Comparison of ENCODE assay signal across 18 cellular contexts in the genomic region with DNA sequence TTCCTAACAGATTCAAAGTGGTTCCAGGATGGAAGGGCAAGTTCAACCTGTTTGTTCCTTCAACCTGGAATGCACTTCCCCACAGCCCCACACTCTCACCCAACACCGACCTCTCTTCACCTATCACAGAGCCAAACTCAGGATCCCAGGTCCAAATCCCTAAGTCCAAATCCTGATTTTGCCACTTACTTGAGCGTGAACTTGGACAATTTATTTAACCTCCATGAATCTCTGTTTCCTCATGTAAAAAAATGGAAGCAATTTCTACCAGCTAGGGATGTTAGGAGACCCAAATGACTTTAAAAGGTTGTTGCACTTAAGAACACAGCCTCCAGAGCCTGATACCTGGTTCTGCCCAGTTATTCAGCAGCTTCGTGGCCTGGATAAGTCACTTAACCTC. TPM values are rescaled to one million over a fixed set of nuclear protein-coding genes. Genes with fewer than 3 reads are reported as not detected.
"Had no signal": no experiment of that assay in that cellular context is flagged by ENCODE, and none has a peak within 500 bp of the region (broad histone marks: within the 10 kb centered on the region; RNA-seq: fewer than 3 reads in every experiment).

No MANE protein-coding gene starts in this region.

- H3K4me1 ChIP-seq: gastroesophageal sphincter, psoas muscle had no signal

- H3K27ac ChIP-seq: brain microvascular endothelial cell, suprapubic skin had no signal

- H3K4me3 ChIP-seq: gastroesophageal sphincter, psoas muscle, suprapubic skin had no signal

- H3K36me3 ChIP-seq: brain microvascular endothelial cell, gastroesophageal sphincter, suprapubic skin had no signal

- H3K27me3 ChIP-seq: brain microvascular endothelial cell, suprapubic skin had no signal

- DNase-seq: activated CD4-positive, alpha-beta T cell treated with anti-CD3 and anti-CD28 coated beads, Interleukin-2, amount 10 ng/mL, durations not matched to agents 24 days and 14 days; activated CD4-positive, CD25-positive, alpha-beta regulatory T cell; activated naive CD8-positive, alpha-beta T cell treated with anti-CD3 and anti-CD28 coated beads, Interleukin-2, amount 10 ng/mL, durations not matched to agents 7 days and 5 days; brain microvascular endothelial cell; cortex of kidney; effector memory CD8-positive, alpha-beta T cell; kidney; left ventricle myocardium superior; mesendoderm; psoas muscle; stimulated activated naive CD8-positive, alpha-beta T cell treated with anti-CD3 and anti-CD28 coated beads, Interleukin-15, Interleukin-2, amounts not matched to agents 100 U/mL and 50 U/mL, for 24 hours; T-helper 17 cell had no signal

- ATAC-seq: effector memory CD8-positive, alpha-beta T cell; gastroesophageal sphincter; left ventricle myocardium superior; psoas muscle; sciatic nerve; stimulated activated naive CD8-positive, alpha-beta T cell treated with anti-CD3 and anti-CD28 coated beads, Interleukin-15, Interleukin-2, amounts not matched to agents 100 U/mL and 50 U/mL, for 24 hours; T-helper 17 cell had no signal

- H3K9me3 ChIP-seq: gastroesophageal sphincter, psoas muscle, suprapubic skin had no signal

RNA-seq across cellular contexts. Expression of gene IGSF23, which starts 5.4 kb away (rescaled TPM):
- total RNA-seq: activated CD4-positive, alpha-beta T cell treated with anti-CD3 and anti-CD28 coated beads, Interleukin-2, amount 10 ng/mL, durations not matched to agents 24 days and 14 days; activated naive CD8-positive, alpha-beta T cell treated with anti-CD3 and anti-CD28 coated beads, Interleukin-2, amount 10 ng/mL, durations not matched to agents 7 days and 5 days; activated T-helper 1 cell treated with anti-CD3 and anti-CD28 coated beads, Interleukin-12 subunit alpha, Interleukin-12 subunit beta, Interleukin-2, Interleukin-4 antibody, amounts not matched to agents 30 ng/mL and 10 ng/mL and 1 ng/mL, durations not matched to agents 14 hours and 24 hours and 36 hours; gastroesophageal sphincter; kidney; left ventricle myocardium superior; neural crest cell; osteocyte; sciatic nerve; suprapubic skin; T-helper 17 cell had no signal
